26 cellular contexts compared by ENCODE assay signal in genomic region chr1:7264101-7264500, GRCh38.
"Had no signal": no experiment of that assay in that cellular context is flagged by ENCODE, and none has a peak within 500 bp of the region (broad histone marks: within the 10 kb centered on the region; RNA-seq: fewer than 3 reads in every experiment).

No MANE protein-coding gene starts in this region.

- H2AFZ ChIP-seq: hepatocyte had no signal

- H3K4me1 Mint-ChIP-seq: activated CD4-positive, alpha-beta T cell treated with anti-CD3 and anti-CD28 coated beads, Interleukin-2, amount 10 ng/mL, durations not matched to agents 7 days and 5 days; stimulated activated effector memory CD8-positive, alpha-beta T cell treated with anti-CD3 and anti-CD28 coated beads, Interleukin-12 subunit alpha, Interleukin-12 subunit beta, amount 100 ng/mL, for 72 hours had no signal

- H3K4me3 Mint-ChIP-seq: activated CD4-positive, alpha-beta T cell treated with anti-CD3 and anti-CD28 coated beads, Interleukin-2, amount 10 ng/mL, durations not matched to agents 7 days and 5 days; activated CD8-positive, alpha-beta T cell treated with anti-CD3 and anti-CD28 coated beads for 36 hours; activated T-cell treated with anti-CD3 and anti-CD28 coated beads, Interleukin-2, amount 50 U/mL, for 72 hours; nephron; stimulated activated effector memory CD8-positive, alpha-beta T cell treated with anti-CD3 and anti-CD28 coated beads, Interleukin-12 subunit alpha, Interleukin-12 subunit beta, amount 100 ng/mL, for 72 hours; stimulated activated naive CD8-positive, alpha-beta T cell treated with anti-CD3 and anti-CD28 coated beads, Interleukin-15, Interleukin-2, amounts not matched to agents 100 ng/mL and 50 ng/mL, for 24 hours had no signal

- H3K4me3 ChIP-seq: gastroesophageal sphincter, hepatocyte, left ventricle myocardium inferior, lung, ovary, prostate gland, skin epidermis, thoracic aorta had no signal

- H3K4me2 ChIP-seq: hepatocyte had no signal

- H3K27ac Mint-ChIP-seq: activated CD4-positive, alpha-beta T cell treated with anti-CD3 and anti-CD28 coated beads, Interleukin-2, amount 10 ng/mL, durations not matched to agents 7 days and 5 days; activated CD8-positive, alpha-beta T cell treated with anti-CD3 and anti-CD28 coated beads for 36 hours; activated naive CD4-positive, alpha-beta T cell treated with anti-CD3 and anti-CD28 coated beads, Interleukin-2, amount 50 U/mL, for 72 hours; activated T-cell treated with anti-CD3 and anti-CD28 coated beads, Interleukin-2, amount 50 U/mL, for 72 hours; stimulated activated effector memory CD8-positive, alpha-beta T cell treated with anti-CD3 and anti-CD28 coated beads, Interleukin-12 subunit alpha, Interleukin-12 subunit beta, amount 100 ng/mL, for 72 hours; stimulated activated naive CD8-positive, alpha-beta T cell treated with anti-CD3 and anti-CD28 coated beads, Interleukin-15, Interleukin-2, amounts not matched to agents 100 ng/mL and 50 ng/mL, for 24 hours had no signal

- H3K36me3 ChIP-seq: gastroesophageal sphincter, left ventricle myocardium inferior, ovary, prostate gland, thoracic aorta had no signal

- H3K27ac ChIP-seq: gastroesophageal sphincter, hepatocyte, left ventricle myocardium inferior, ovary, prostate gland, skin epidermis, thoracic aorta had no signal

- H3K79me2 ChIP-seq: hepatocyte had no signal

- H3K27me3 ChIP-seq: ovary had no signal

- ATAC-seq: activated CD8-positive, alpha-beta T cell treated with anti-CD3 and anti-CD28 coated beads for 36 hours; activated naive CD4-positive, alpha-beta T cell treated with anti-CD3 and anti-CD28 coated beads, Interleukin-2, amount 50 U/mL, for 72 hours; activated T-cell treated with anti-CD3 and anti-CD28 coated beads, Interleukin-2, amount 50 U/mL, for 72 hours; gastroesophageal sphincter; sciatic nerve; stimulated activated effector memory CD8-positive, alpha-beta T cell treated with anti-CD3 and anti-CD28 coated beads, Interleukin-12 subunit alpha, Interleukin-12 subunit beta, amount 100 ng/mL, for 72 hours had no signal

- H3K4me1 ChIP-seq: left ventricle myocardium inferior, prostate gland had no signal

- DNase-seq: activated CD4-positive, alpha-beta T cell treated with anti-CD3 and anti-CD28 coated beads, Interleukin-2, amount 10 ng/mL, durations not matched to agents 7 days and 5 days; activated CD4-positive, CD25-positive, alpha-beta regulatory T cell treated with anti-CD3 and anti-CD28 coated beads, Interleukin-2, amount 50 U/mL, for 72 hours; activated CD8-positive, alpha-beta T cell treated with anti-CD3 and anti-CD28 coated beads for 36 hours; activated naive CD4-positive, alpha-beta T cell; activated T-cell treated with anti-CD3 and anti-CD28 coated beads, Interleukin-2, amount 50 U/mL, for 72 hours; effector CD8-positive, alpha-beta T cell; islet precursor cell; left ventricle myocardium inferior; mesendoderm; ovary; retina; stimulated activated CD4-positive, alpha-beta T cell treated with anti-CD3 and anti-CD28 coated beads, Interleukin-12 subunit alpha, Interleukin-12 subunit beta, amount 100 ng/mL, for 4 hours; stimulated activated CD4-positive, alpha-beta T cell treated with anti-CD3 and anti-CD28 coated beads, Interleukin-4, amount 100 ng/mL, for 1 hour; T1000; trophoblast cell had no signal

- H3K9me3 ChIP-seq: ovary, prostate gland had no signal

- H3K36me3 Mint-ChIP-seq: stimulated activated effector memory CD8-positive, alpha-beta T cell treated with anti-CD3 and anti-CD28 coated beads, Interleukin-12 subunit alpha, Interleukin-12 subunit beta, amount 100 ng/mL, for 72 hours had no signal
